In genomic region chr7:30091431-30092386, GRCh38 we compare ENCODE assay signal across 13 cellular contexts. TPM values are rescaled to one million over a fixed set of nuclear protein-coding genes. Genes with fewer than 3 reads are reported as not detected.
DNase-seq lines count a peak whose midpoint lies in the region; ATAC-seq and TF ChIP-seq lines count a peak whose summit lies in the region.
"Had no signal": no experiment of that assay in that cellular context is flagged by ENCODE, and none has a peak within 500 bp of the region (broad histone marks: within the 10 kb centered on the region; RNA-seq: fewer than 3 reads in every experiment).

No MANE protein-coding gene starts in this region.

- peak overlapping the region; percentile 55 for H3K27ac Mint-ChIP-seq in osteocyte (ENCODE audit: unreplicated experiment)
- H3K27ac Mint-ChIP-seq in activated T-cell treated with anti-CD3 and anti-CD28 coated beads, Interleukin-2, amount 50 U/mL, for 24 hours: no peak overlapping the region
- H3K27ac Mint-ChIP-seq: activated T-helper 17 cell treated with anti-CD3 and anti-CD28 coated beads, Interleukin-2, amount 50 U/mL, for 72 hours; CD8-positive, alpha-beta memory T cell; immature natural killer cell had no signal

- TF ChIP-seq CTCF in fibroblast of mammary gland (conservative IDR thresholded peaks at IDR 0.05; ENCODE audit: control insufficient read depth, insufficient read depth, low read depth, low read length) (no peak), osteocyte (IDR thresholded peaks at IDR 0.05) (no peak)

- H3K36me3 Mint-ChIP-seq in osteocyte (ENCODE audit: unreplicated experiment): peaks cover 11% of the 10 kb centered on the region
- H3K36me3 Mint-ChIP-seq in activated T-cell treated with anti-CD3 and anti-CD28 coated beads, Interleukin-2, amount 50 U/mL, for 24 hours (ENCODE audit: low read depth): no peaks in the 10 kb centered on the region

- H3K27me3 Mint-ChIP-seq in osteocyte (ENCODE audit: unreplicated experiment): no peaks in the 10 kb centered on the region
- no peaks in the 10 kb centered on the region for H3K27me3 Mint-ChIP-seq in activated T-cell treated with anti-CD3 and anti-CD28 coated beads, Interleukin-2, amount 50 U/mL, for 24 hours
- H3K27me3 Mint-ChIP-seq: activated T-helper 17 cell treated with anti-CD3 and anti-CD28 coated beads, Interleukin-2, amount 50 U/mL, for 72 hours; CD8-positive, alpha-beta memory T cell had no signal

- H3K4me3 ChIP-seq in fibroblast of mammary gland (ENCODE audit: control insufficient read depth, low read depth, low read length): no peak overlapping the region

- H3K9me3 Mint-ChIP-seq in osteocyte (ENCODE audit: unreplicated experiment): peaks cover 2% of the 10 kb centered on the region
- H3K9me3 Mint-ChIP-seq in activated T-cell treated with anti-CD3 and anti-CD28 coated beads, Interleukin-2, amount 50 U/mL, for 24 hours: no peaks in the 10 kb centered on the region
- H3K9me3 Mint-ChIP-seq: activated T-helper 17 cell treated with anti-CD3 and anti-CD28 coated beads, Interleukin-2, amount 50 U/mL, for 72 hours; immature natural killer cell had no signal

- peaks cover 18% of the 10 kb centered on the region for H3K4me1 Mint-ChIP-seq in osteocyte (ENCODE audit: unreplicated experiment)
- peaks cover 3% of the 10 kb centered on the region for H3K4me1 Mint-ChIP-seq in activated T-cell treated with anti-CD3 and anti-CD28 coated beads, Interleukin-2, amount 50 U/mL, for 24 hours (ENCODE audit: low read depth)
- H3K4me1 Mint-ChIP-seq: activated T-helper 17 cell treated with anti-CD3 and anti-CD28 coated beads, Interleukin-2, amount 50 U/mL, for 72 hours; CD8-positive, alpha-beta memory T cell had no signal

- no peak for ATAC-seq in GM19452 (IDR thresholded peaks at IDR 0.05; ENCODE audit: unreplicated experiment)
- ATAC-seq: activated T-helper 17 cell treated with anti-CD3 and anti-CD28 coated beads, Interleukin-2, amount 50 U/mL, for 72 hours had no signal

- H3K4me3 Mint-ChIP-seq in osteocyte (ENCODE audit: unreplicated experiment): no peak overlapping the region
- H3K4me3 Mint-ChIP-seq in activated T-cell treated with anti-CD3 and anti-CD28 coated beads, Interleukin-2, amount 50 U/mL, for 24 hours: no peak overlapping the region
- H3K4me3 Mint-ChIP-seq: activated T-helper 17 cell treated with anti-CD3 and anti-CD28 coated beads, Interleukin-2, amount 50 U/mL, for 72 hours; CD8-positive, alpha-beta memory T cell; immature natural killer cell had no signal

- peak; percentile 81 for DNase-seq in AG20443 (ENCODE audit: low spot score)
- DNase-seq in RKO (ENCODE audit: low spot score): peak; percentile 15
- DNase-seq in fibroblast of mammary gland (ENCODE audit: low read depth): peak; percentile 91
- DNase-seq in osteocyte (ENCODE audit: extremely low spot score, unreplicated experiment): no peak
- no peak for DNase-seq in activated naive CD4-positive, alpha-beta T cell (lab: John Stamatoyannopoulos, UW)
- DNase-seq in DMS 273 treated with DMSO at 0.1 percent for 48 hours (lab: John Stamatoyannopoulos, UW): no peak
- no peak for DNase-seq in activated T-cell treated with anti-CD3 and anti-CD28 coated beads, Interleukin-2, amount 50 U/mL, for 24 hours
- DNase-seq: CD8-positive, alpha-beta memory T cell; effector memory CD4-positive, alpha-beta T cell; immature natural killer cell; NCI-H2081 had no signal

RNA-seq across cellular contexts. Expression of gene MTURN, which starts 43.1 kb away (rescaled TPM):
- total RNA-seq in osteocyte: 19.0 and 19.3 TPM in 2 replicates

Comparison
In these comparisons a context has a peak if more than half of its experiments do, and no peak if none do; other contexts are left out.
1. DNase-seq: peak in AG20443 (single experiment), RKO (single experiment) and fibroblast of mammary gland (single experiment); none in osteocyte (single experiment), activated naive CD4-positive, alpha-beta T cell (0 of 4), DMS 273 treated with DMSO at 0.1 percent for 48 hours (single experiment) and activated T-cell treated with anti-CD3 and anti-CD28 coated beads, Interleukin-2, amount 50 U/mL, for 24 hours (single experiment).